ENCODE assay signal across 8 cellular contexts in genomic region chr2:165067958-165068612, GRCh38.
DNase-seq lines count a peak whose midpoint lies in the region; ATAC-seq, FAIRE-seq and TF ChIP-seq lines count a peak whose summit lies in the region.

No MANE protein-coding gene starts in this region.

- H3K9ac ChIP-seq in HUES6 (ENCODE audit: low read length) (no peak overlapping the region), trophoblast cell (ENCODE audit: low read length) (no peak overlapping the region)

- H3K9me3 ChIP-seq in HUES6 (ENCODE audit: control insufficient read depth, insufficient read depth, low read depth, low read length) (no peaks in the 10 kb centered on the region), Panc1 (ENCODE audit: control insufficient read depth, insufficient read depth, low read depth, low read length) (no peaks in the 10 kb centered on the region), trophoblast cell (ENCODE audit: insufficient read depth, low read depth, low read length) (no peaks in the 10 kb centered on the region)

- no peak for FAIRE-seq in HTR-8/SVneo (lab: Jason Lieb, UNC)

- H3K4me3 ChIP-seq in HUES6 (ENCODE audit: low read depth, low read length) (peak overlapping the region; percentile 53), Panc1 (ENCODE audit: low read depth in 2 of 2, low read length in 2 of 2) (peak overlapping the region in 1 of 2 experiments; percentile 2; a peak in 1 of 4 replicates), foreskin fibroblast (ENCODE audit: low read depth in 1 of 2, low read length in 2 of 2) (peak overlapping the region in 1 of 2 donors; percentile 14), trophoblast cell (ENCODE audit: low read depth, low read length) (no peak overlapping the region)

- H3K36me3 ChIP-seq in HUES6 (ENCODE audit: control insufficient read depth, insufficient read depth, low read length) = no peaks in the 10 kb centered on the region
- H3K36me3 ChIP-seq in Panc1 (ENCODE audit: control insufficient read depth, insufficient read depth, low read length) = no peaks in the 10 kb centered on the region
- H3K36me3 ChIP-seq in trophoblast cell (ENCODE audit: control insufficient read depth in 1 of 2, insufficient read depth in 2 of 2, low read length in 2 of 2) = no peaks in the 10 kb centered on the region

- H3K14ac ChIP-seq in trophoblast cell (ENCODE audit: low read length) = no peak overlapping the region

- POLR2A ChIA-PET in Panc1 (lab: Charles Lee) = interaction anchor here (0.6 kb wide), 1 partner anchor 625 kb away, joined by 3 read pairs; no protein-coding TSS in a partner anchor

- H2BK120ac ChIP-seq in trophoblast cell (ENCODE audit: insufficient read depth, low read length, poor library complexity) = no peak overlapping the region

- DNase-seq in Panc1 (ENCODE audit: low read depth, low spot score) = no peak
- peak; percentile 0 to 47 for DNase-seq in foreskin fibroblast
- peak in 1 of 2 donors; percentile 57 for DNase-seq in trophoblast cell
- DNase-seq in GM10266 (ENCODE audit: extremely low spot score) = no peak
- DNase-seq in HTR-8/SVneo (ENCODE audit: insufficient read length, low spot score) = no peak
- DNase-seq in ureter (ENCODE audit: low spot score) = no peak

- no peak overlapping the region for H3K4ac ChIP-seq in trophoblast cell (ENCODE audit: low read depth, low read length)

- H3K27me3 ChIP-seq in HUES6 (ENCODE audit: control insufficient read depth, insufficient read depth, low read length) (no peaks in the 10 kb centered on the region), Panc1 (ENCODE audit: control insufficient read depth, insufficient read depth, low read length) (no peaks in the 10 kb centered on the region), trophoblast cell (ENCODE audit: insufficient read depth, low read length) (no peaks in the 10 kb centered on the region)

- no CpG with 5 or more reads among the region's 12 CpGs for WGBS in trophoblast cell (ENCODE audit: extremely low coverage, insufficient coverage, insufficient read length)

- no peak overlapping the region for H4K8ac ChIP-seq in trophoblast cell (ENCODE audit: low read depth, low read length)

- H2BK12ac ChIP-seq in trophoblast cell (ENCODE audit: low read length) = no peak overlapping the region

- intact Hi-C loops in Panc1 (cut with micrococcal nuclease; ENCODE audit: unreplicated experiment) = no loop called here

- H2AFZ ChIP-seq in trophoblast cell (ENCODE audit: insufficient read depth, low read length, poor library complexity) = no peak overlapping the region

- CTCF ChIA-PET in Panc1 (lab: Charles Lee) = no interaction called here

- H3K23ac ChIP-seq in trophoblast cell (ENCODE audit: low read length) = no peak overlapping the region

- H3K4me2 ChIP-seq in trophoblast cell (ENCODE audit: low read length) = peak overlapping the region; percentile 62

- H3K27ac ChIP-seq in HUES6 (ENCODE audit: low read depth, low read length) (peak overlapping the region; percentile 67; the same call in 1 of the 2 replicates), Panc1 (ENCODE audit: low read length) (no peak overlapping the region), trophoblast cell (ENCODE audit: low read depth, low read length) (no peak overlapping the region)

- no peak for TF ChIP-seq CTCF in Panc1 (IDR thresholded peaks at IDR 0.05)
- no peak for TF ChIP-seq CTCF in foreskin fibroblast (IDR thresholded peaks at IDR 0.05; ENCODE audit: low read depth, low read length)
- TF ChIP-seq CTCF in GM10266 (IDR thresholded peaks at IDR 0.05; ENCODE audit: control insufficient read depth, insufficient read depth, low read depth, missing control alignments) = no peak

- H4K91ac ChIP-seq in trophoblast cell (ENCODE audit: low read depth, low read length) = no peak overlapping the region

- in situ Hi-C loops in Panc1 (cut with HindIII; ENCODE audit: low pct_unique_long_range_greater_than_20kb, low sequenced_read_pairs) = no loop called here

- no peak overlapping the region for H2BK5ac ChIP-seq in trophoblast cell (ENCODE audit: low read depth, low read length, poor library complexity)

- no peak overlapping the region for H4K12ac ChIP-seq in trophoblast cell (ENCODE audit: low read depth, low read length)

- H3K18ac ChIP-seq in trophoblast cell (ENCODE audit: low read length) = no peak overlapping the region

- BruUV-seq in Panc1 (replicated peaks; lab: Mats Ljungman, UMichigan) = no TSS peak

- no peak overlapping the region for H2AK5ac ChIP-seq in trophoblast cell (ENCODE audit: low read length)

- H3K4me1 ChIP-seq in HUES6 (ENCODE audit: control insufficient read depth, insufficient read depth, low read length) = peaks cover 24% of the 10 kb centered on the region
- H3K4me1 ChIP-seq in Panc1 (ENCODE audit: control insufficient read depth, insufficient read depth, low read length) = no peaks in the 10 kb centered on the region
- H3K4me1 ChIP-seq in trophoblast cell (ENCODE audit: control insufficient read depth in 1 of 2, insufficient read depth in 2 of 2, low read length in 2 of 2) = no peaks in the 10 kb centered on the region

- H3K79me1 ChIP-seq in trophoblast cell (ENCODE audit: low read length) = no peaks in the 10 kb centered on the region

- H3K79me2 ChIP-seq in trophoblast cell (ENCODE audit: control insufficient read depth, insufficient read depth, low read length, poor library complexity) = no peaks in the 10 kb centered on the region

- peak; percentile 60; the same call in 1 of the 2 replicates for ATAC-seq in Panc1
- ATAC-seq in HG03439 (IDR thresholded peaks at IDR 0.05; ENCODE audit: unreplicated experiment) = no peak

Comparison
In these comparisons a context has a peak if more than half of its experiments do, and no peak if none do; other contexts are left out.
1. DNase-seq: peak in foreskin fibroblast (2 of 2); none in Panc1 (single experiment), GM10266 (single experiment), HTR-8/SVneo (single experiment) and ureter (single experiment).